ENCODE assay signal across 8 cellular contexts in genomic region chr9:136625101-136626065, GRCh38. TPM values are rescaled to one million over a fixed set of nuclear protein-coding genes. Genes with fewer than 3 reads are reported as not detected.
A peak's percentile ranks its signal among the peaks of the same experiment; 100 is the strongest.
DNase-seq lines count a peak whose midpoint lies in the region; ATAC-seq and TF ChIP-seq lines count a peak whose summit lies in the region.

No MANE protein-coding gene starts in this region.

- TF ChIP-seq POLR2A in erythroblast (IDR thresholded peaks at IDR 0.05; ENCODE audit: low read length) = no peak

- H3K36me3 ChIP-seq in neural progenitor cell = no peaks in the 10 kb centered on the region

- no peak overlapping the region for H3K4me3 ChIP-seq in epithelial cell of esophagus (ENCODE audit: low read length)
- H3K4me3 ChIP-seq in neural progenitor cell = no peak overlapping the region

- TF ChIP-seq CTCF in epithelial cell of esophagus (IDR thresholded peaks at IDR 0.05; ENCODE audit: insufficient read depth, low read depth, low read length, missing control alignments) (peak; percentile 52), neural progenitor cell (IDR thresholded peaks at IDR 0.05) (peak; percentile 60)

- peaks cover 22% of the 10 kb centered on the region for H3K4me1 ChIP-seq in neural progenitor cell

- peaks cover 4% of the 10 kb centered on the region for H3F3A ChIP-seq in neural progenitor cell (ENCODE audit: low read depth)

- no peaks in the 10 kb centered on the region for H3K36me3 Mint-ChIP-seq in neural progenitor cell

- no peak overlapping the region for H3K27ac ChIP-seq in neural progenitor cell

- H3K9me3 ChIP-seq in neural progenitor cell (ENCODE audit: low read depth) = no peaks in the 10 kb centered on the region

- peak overlapping the region; percentile 75 for H3K27ac Mint-ChIP-seq in neural progenitor cell

- no peak overlapping the region for H2AFZ ChIP-seq in neural progenitor cell (replicated peaks)

- no peaks in the 10 kb centered on the region for H3K9me3 Mint-ChIP-seq in neural progenitor cell

- no peaks in the 10 kb centered on the region for H4K20me1 ChIP-seq in neural progenitor cell (ENCODE audit: low read depth)

- peaks cover 7% of the 10 kb centered on the region for H3K27me3 Mint-ChIP-seq in neural progenitor cell (ENCODE audit: insufficient read depth, low read depth)

- no peak for ATAC-seq in GM21723 (IDR thresholded peaks at IDR 0.05; ENCODE audit: unreplicated experiment)

- H3K79me2 ChIP-seq in neural progenitor cell (ENCODE audit: low read depth) = no peaks in the 10 kb centered on the region

- in situ Hi-C loops in G401 (cut with HindIII; ENCODE audit: low sequenced_read_pairs) = no loop called here

- no peaks in the 10 kb centered on the region for H3K27me3 ChIP-seq in neural progenitor cell

- peak overlapping the region; percentile 44 for H3K4me3 Mint-ChIP-seq in neural progenitor cell

- H3K4me2 ChIP-seq in neural progenitor cell = no peak overlapping the region

- peak; percentile 22 for DNase-seq in G401 (ENCODE audit: low spot score)
- peak; percentile 57 to 87 for DNase-seq in NCI-H526 (lab: John Stamatoyannopoulos, UW)
- peak; percentile 71 for DNase-seq in epithelial cell of esophagus (ENCODE audit: low read depth)
- peak; percentile 75 for DNase-seq in neural progenitor cell (ENCODE audit: low spot score)
- DNase-seq in erythroblast (lab: John Stamatoyannopoulos, UW) = no peak
- no peak for DNase-seq in NCI-H510A (lab: John Stamatoyannopoulos, UW)
- DNase-seq in NCI-H2227 treated with DMSO at 0.1 percent for 48 hours (lab: John Stamatoyannopoulos, UW) = no peak

- peaks cover 18% of the 10 kb centered on the region for H3K4me1 Mint-ChIP-seq in neural progenitor cell

- H3K9ac ChIP-seq in neural progenitor cell = no peak overlapping the region

RNA-seq across cellular contexts. Expression of gene EGFL7, which starts 37.3 kb away (rescaled TPM):
- total RNA-seq in G401 (2014; rRNA removed; shearing (Covaris generic)) = 140 and 142 TPM in 2 replicates
- 16.5 and 47.4 TPM in 2 replicates for total RNA-seq in neural progenitor cell (ENCODE audit: low replicate concordance)

Comparison
In these comparisons a context has a peak if more than half of its experiments do, and no peak if none do; other contexts are left out.
1. DNase-seq: peak in G401 (single experiment), NCI-H526 (2 of 2), epithelial cell of esophagus (single experiment) and neural progenitor cell (single experiment); none in erythroblast (0 of 2), NCI-H510A (single experiment) and NCI-H2227 treated with DMSO at 0.1 percent for 48 hours (single experiment).